In the genomic region with DNA sequence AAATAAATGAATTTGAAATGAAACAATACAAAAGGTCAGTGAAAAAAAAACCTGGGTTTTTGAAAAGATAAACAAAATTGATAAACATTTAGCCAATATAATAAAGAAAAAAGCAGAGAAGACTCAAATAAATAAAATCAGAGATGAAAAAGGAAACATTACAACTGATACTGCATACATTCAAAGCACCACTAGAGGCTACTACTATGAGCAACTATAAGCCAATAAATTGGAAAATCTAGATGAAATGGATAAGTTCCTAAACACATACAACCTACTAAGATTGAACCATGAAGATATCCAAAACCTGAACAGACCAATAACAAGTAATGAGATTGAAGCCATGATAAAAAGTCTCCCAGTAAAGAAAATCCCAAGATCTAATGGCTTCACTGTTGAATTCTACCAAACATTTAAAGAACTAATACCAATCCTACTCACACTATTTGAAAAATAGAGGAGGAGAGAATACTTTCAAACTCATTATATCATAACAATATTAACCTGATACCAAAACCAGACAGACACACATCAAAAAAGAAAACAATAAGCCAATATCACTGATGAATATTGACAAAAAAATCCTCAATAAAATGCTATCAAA, we compare ENCODE assay signal across 2 cellular contexts.
TF ChIP-seq lines count a peak whose summit lies in the region.

No MANE protein-coding gene starts in this region.

TF ChIP-seq in SK-N-SH, 30 proteins besides CTCF, POLR2A, EP300 and RAD21 (continued from another document):
- no peak for TF ChIP-seq CHD2 (IDR thresholded peaks at IDR 0.05; ENCODE audit: low read length, partially characterized antibody)

TF ChIP-seq in SK-N-SH treated with all-trans-retinoic acid at 6 μM for 48 hours, 23 proteins besides CTCF, POLR2A, EP300 and RAD21 (continued from another document):
- TF ChIP-seq, protein P1, sequence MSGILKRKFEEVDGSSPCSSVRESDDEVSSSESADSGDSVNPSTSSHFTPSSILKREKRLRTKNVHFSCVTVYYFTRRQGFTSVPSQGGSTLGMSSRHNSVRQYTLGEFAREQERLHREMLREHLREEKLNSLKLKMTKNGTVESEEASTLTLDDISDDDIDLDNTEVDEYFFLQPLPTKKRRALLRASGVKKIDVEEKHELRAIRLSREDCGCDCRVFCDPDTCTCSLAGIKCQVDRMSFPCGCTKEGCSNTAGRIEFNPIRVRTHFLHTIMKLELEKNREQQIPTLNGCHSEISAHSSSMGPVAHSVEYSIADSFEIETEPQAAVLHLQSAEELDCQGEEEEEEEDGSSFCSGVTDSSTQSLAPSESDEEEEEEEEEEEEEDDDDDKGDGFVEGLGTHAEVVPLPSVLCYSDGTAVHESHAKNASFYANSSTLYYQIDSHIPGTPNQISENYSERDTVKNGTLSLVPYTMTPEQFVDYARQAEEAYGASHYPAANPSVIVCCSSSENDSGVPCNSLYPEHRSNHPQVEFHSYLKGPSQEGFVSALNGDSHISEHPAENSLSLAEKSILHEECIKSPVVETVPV (CRISPR knock-in tag; IDR thresholded peaks at IDR 0.05) = no peak
- TF ChIP-seq BACH2 (CRISPR knock-in tag; IDR thresholded peaks at IDR 0.05; ENCODE audit: borderline replicate concordance) (no peak), OSR1 (CRISPR knock-in tag; IDR thresholded peaks at IDR 0.05) (no peak), TCF4 (CRISPR knock-in tag; IDR thresholded peaks at IDR 0.05; ENCODE audit: borderline replicate concordance) (no peak), ZNF70 (CRISPR knock-in tag; IDR thresholded peaks at IDR 0.05) (no peak)
